Comparison of ENCODE assay signal across 8 cellular contexts in genomic region chr9:89418112-89418872, GRCh38.
DNase-seq lines count a peak whose midpoint lies in the region; ATAC-seq and TF ChIP-seq lines count a peak whose summit lies in the region.

No MANE protein-coding gene starts in this region.

- H3K4me3 Mint-ChIP-seq in activated naive CD8-positive, alpha-beta T cell treated with anti-CD3 and anti-CD28 coated beads, Interleukin-2, amount 10 ng/mL, durations not matched to agents 7 days and 5 days: peak overlapping the region; percentile 72
- H3K4me3 Mint-ChIP-seq in stimulated activated naive B cell treated with anti-CD40 and anti-IgM and Interleukin-4, amounts not matched to agents 10 μg/mL and 1 μg/mL and 100 μg/mL, for 72 hours: peak overlapping the region; percentile 65 to 80

- no peak overlapping the region for H3K4me3 ChIP-seq in ascending aorta

- no peaks in the 10 kb centered on the region for H3K9me3 ChIP-seq in ascending aorta

- DNase-seq in activated CD4-positive, alpha-beta T cell treated with anti-CD3 and anti-CD28 coated beads for 4 hours: peak; percentile 58 to 63
- no peak for DNase-seq in activated CD4-positive, alpha-beta T cell treated with anti-CD3 and anti-CD28 coated beads, Interleukin-2, amount 50 U/mL, for 48 hours
- DNase-seq in activated naive CD8-positive, alpha-beta T cell treated with anti-CD3 and anti-CD28 coated beads, Interleukin-2, amount 10 ng/mL, durations not matched to agents 7 days and 5 days: no peak
- DNase-seq in stimulated activated naive B cell treated with anti-CD40 and anti-IgM and Interleukin-4, amounts not matched to agents 10 μg/mL and 1 μg/mL and 100 μg/mL, for 72 hours: no peak
- DNase-seq in HPDE6-E6E7 (ENCODE audit: extremely low spot score) (no peak), ascending aorta (ENCODE audit: low spot score in 2 of 2) (no peak)

- H3K9me3 Mint-ChIP-seq in activated naive CD8-positive, alpha-beta T cell treated with anti-CD3 and anti-CD28 coated beads, Interleukin-2, amount 10 ng/mL, durations not matched to agents 7 days and 5 days: peaks cover 2% of the 10 kb centered on the region
- peaks cover 3 to 4% of the 10 kb centered on the region in 2 donors for H3K9me3 Mint-ChIP-seq in stimulated activated naive B cell treated with anti-CD40 and anti-IgM and Interleukin-4, amounts not matched to agents 10 μg/mL and 1 μg/mL and 100 μg/mL, for 72 hours

- POLR2A ChIA-PET in activated naive CD8-positive, alpha-beta T cell treated with anti-CD3 and anti-CD28 coated beads, Interleukin-2, amount 10 ng/mL, durations not matched to agents 7 days and 5 days (lab: Charles Lee): interaction anchor here (0.9 to 1.5 kb wide), 3 partner anchors 8 to 45 kb away, joined by 3 to 9 read pairs (median 7); no protein-coding TSS in a partner anchor

- H3K36me3 Mint-ChIP-seq in activated naive CD8-positive, alpha-beta T cell treated with anti-CD3 and anti-CD28 coated beads, Interleukin-2, amount 10 ng/mL, durations not matched to agents 7 days and 5 days: peaks cover 42% of the 10 kb centered on the region
- peaks cover 57 to 62% of the 10 kb centered on the region in 2 donors for H3K36me3 Mint-ChIP-seq in stimulated activated naive B cell treated with anti-CD40 and anti-IgM and Interleukin-4, amounts not matched to agents 10 μg/mL and 1 μg/mL and 100 μg/mL, for 72 hours

- H3K27ac ChIP-seq in ascending aorta: no peak overlapping the region

- intact Hi-C loops in ascending aorta (cut with DNase I): loop anchor here (10.0 kb wide), 1 partner anchor 127 kb away; no protein-coding TSS in a partner anchor

- no peaks in the 10 kb centered on the region for H3K36me3 ChIP-seq in ascending aorta

- no peaks in the 10 kb centered on the region for H3K4me1 ChIP-seq in ascending aorta

- TF ChIP-seq CTCF in ascending aorta (IDR thresholded peaks at IDR 0.05): no peak

- peak; percentile 4 for ATAC-seq in HG03342 (IDR thresholded peaks at IDR 0.05; ENCODE audit: unreplicated experiment)
- ATAC-seq in activated naive CD8-positive, alpha-beta T cell treated with anti-CD3 and anti-CD28 coated beads, Interleukin-2, amount 10 ng/mL, durations not matched to agents 7 days and 5 days (ENCODE audit: low read depth): no peak
- no peak for ATAC-seq in stimulated activated naive B cell treated with anti-CD40 and anti-IgM and Interleukin-4, amounts not matched to agents 10 μg/mL and 1 μg/mL and 100 μg/mL, for 72 hours (replicated peaks)
- no peak for ATAC-seq in HG03196 (IDR thresholded peaks at IDR 0.05; ENCODE audit: unreplicated experiment)

- peak overlapping the region; percentile 89 for H3K27ac Mint-ChIP-seq in activated naive CD8-positive, alpha-beta T cell treated with anti-CD3 and anti-CD28 coated beads, Interleukin-2, amount 10 ng/mL, durations not matched to agents 7 days and 5 days
- peak overlapping the region; percentile 91 for H3K27ac Mint-ChIP-seq in stimulated activated naive B cell treated with anti-CD40 and anti-IgM and Interleukin-4, amounts not matched to agents 10 μg/mL and 1 μg/mL and 100 μg/mL, for 72 hours

- H3K4me1 Mint-ChIP-seq in activated naive CD8-positive, alpha-beta T cell treated with anti-CD3 and anti-CD28 coated beads, Interleukin-2, amount 10 ng/mL, durations not matched to agents 7 days and 5 days: peaks cover 68% of the 10 kb centered on the region
- H3K4me1 Mint-ChIP-seq in stimulated activated naive B cell treated with anti-CD40 and anti-IgM and Interleukin-4, amounts not matched to agents 10 μg/mL and 1 μg/mL and 100 μg/mL, for 72 hours: peaks cover 50 to 79% of the 10 kb centered on the region in 2 donors

- no peaks in the 10 kb centered on the region for H3K27me3 Mint-ChIP-seq in activated naive CD8-positive, alpha-beta T cell treated with anti-CD3 and anti-CD28 coated beads, Interleukin-2, amount 10 ng/mL, durations not matched to agents 7 days and 5 days
- no peaks in the 10 kb centered on the region for H3K27me3 Mint-ChIP-seq in stimulated activated naive B cell treated with anti-CD40 and anti-IgM and Interleukin-4, amounts not matched to agents 10 μg/mL and 1 μg/mL and 100 μg/mL, for 72 hours

- H3K27me3 ChIP-seq in ascending aorta: no peaks in the 10 kb centered on the region

Comparison
In these comparisons a context has a peak if more than half of its experiments do, and no peak if none do; other contexts are left out.
1. DNase-seq: peak in activated CD4-positive, alpha-beta T cell treated with anti-CD3 and anti-CD28 coated beads for 4 hours (2 of 2); none in activated CD4-positive, alpha-beta T cell treated with anti-CD3 and anti-CD28 coated beads, Interleukin-2, amount 50 U/mL, for 48 hours (0 of 2), activated naive CD8-positive, alpha-beta T cell treated with anti-CD3 and anti-CD28 coated beads, Interleukin-2, amount 10 ng/mL, durations not matched to agents 7 days and 5 days (single experiment), stimulated activated naive B cell treated with anti-CD40 and anti-IgM and Interleukin-4, amounts not matched to agents 10 μg/mL and 1 μg/mL and 100 μg/mL, for 72 hours (single experiment), HPDE6-E6E7 (single experiment) and ascending aorta (0 of 2).